Comparison of ENCODE assay signal across 18 cellular contexts in the genomic region with DNA sequence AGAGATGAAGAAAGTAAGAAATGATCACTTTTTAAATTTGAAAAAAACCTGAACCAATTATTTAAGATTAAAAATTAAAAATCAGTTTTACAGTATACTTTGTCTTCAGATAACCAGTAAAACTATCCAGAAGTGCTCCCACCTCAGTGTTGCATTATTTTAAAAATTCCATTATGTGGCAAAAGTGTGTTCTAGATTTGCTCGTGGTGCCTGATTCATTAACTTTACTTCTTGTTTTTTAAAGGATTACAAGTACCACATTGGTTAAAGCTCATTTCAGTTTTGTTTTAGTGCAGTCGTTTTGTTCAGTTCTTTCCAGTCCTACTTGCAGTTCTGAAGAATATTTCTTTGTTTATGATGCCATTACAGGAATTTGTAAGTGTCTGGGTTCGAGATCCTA.
"Had no signal": no experiment of that assay in that cellular context is flagged by ENCODE, and none has a peak within 500 bp of the region (broad histone marks: within the 10 kb centered on the region; RNA-seq: fewer than 3 reads in every experiment).

No MANE protein-coding gene starts in this region.

- H3K27ac ChIP-seq: ascending aorta, breast epithelium, ovary, sigmoid colon, tibial artery had no signal

- H3K9me3 Mint-ChIP-seq: activated naive CD4-positive, alpha-beta T cell treated with anti-CD3 and anti-CD28 coated beads for 36 hours; activated naive CD8-positive, alpha-beta T cell treated with anti-CD3 and anti-CD28 coated beads, Interleukin-2, amount 50 U/mL, for 24 hours; activated T-helper 2 cell treated with anti-CD3 and anti-CD28 coated beads, Interferon-gamma antibody, Interleukin-2, Interleukin-4, amounts not matched to agents 10 μg/mL and 5 μg/mL and 100 μg/mL, durations not matched to agents 14 hours and 24 hours and 36 hours; effector memory CD8-positive, alpha-beta T cell; immature natural killer cell; neural crest cell had no signal

- H3K4me3 Mint-ChIP-seq: activated naive CD4-positive, alpha-beta T cell treated with anti-CD3 and anti-CD28 coated beads for 36 hours; activated naive CD8-positive, alpha-beta T cell treated with anti-CD3 and anti-CD28 coated beads, Interleukin-2, amount 50 U/mL, for 24 hours; effector memory CD8-positive, alpha-beta T cell; immature natural killer cell; neural crest cell had no signal

- H3K27ac Mint-ChIP-seq: activated naive CD4-positive, alpha-beta T cell treated with anti-CD3 and anti-CD28 coated beads for 36 hours; activated naive CD8-positive, alpha-beta T cell treated with anti-CD3 and anti-CD28 coated beads, Interleukin-2, amount 50 U/mL, for 24 hours; activated T-helper 2 cell treated with anti-CD3 and anti-CD28 coated beads, Interferon-gamma antibody, Interleukin-2, Interleukin-4, amounts not matched to agents 10 μg/mL and 5 μg/mL and 100 μg/mL, durations not matched to agents 14 hours and 24 hours and 36 hours; immature natural killer cell had no signal

- ATAC-seq: activated CD4-positive, CD25-positive, alpha-beta regulatory T cell treated with anti-CD3 and anti-CD28 coated beads, Interleukin-2, amount 50 U/mL, for 24 hours; activated naive CD8-positive, alpha-beta T cell treated with anti-CD3 and anti-CD28 coated beads, Interleukin-2, amount 50 U/mL, for 24 hours; effector memory CD8-positive, alpha-beta T cell; heart left ventricle had no signal

- H3K36me3 ChIP-seq: ascending aorta, breast epithelium, ovary, sigmoid colon, tibial artery had no signal

- H3K4me1 ChIP-seq: ascending aorta, breast epithelium, tibial artery had no signal

- H3K9me3 ChIP-seq: ascending aorta, breast epithelium, heart left ventricle, ovary, sigmoid colon, tibial artery had no signal

- H3K27me3 Mint-ChIP-seq: activated naive CD8-positive, alpha-beta T cell treated with anti-CD3 and anti-CD28 coated beads, Interleukin-2, amount 50 U/mL, for 24 hours; effector memory CD8-positive, alpha-beta T cell had no signal

- DNase-seq: activated CD4-positive, alpha-beta T cell treated with anti-CD3 and anti-CD28 coated beads, Interleukin-2, amount 50 U/mL, for 1 hour; activated naive CD4-positive, alpha-beta T cell treated with anti-CD3 and anti-CD28 coated beads for 36 hours; activated naive CD8-positive, alpha-beta T cell treated with anti-CD3 and anti-CD28 coated beads, Interleukin-2, amount 50 U/mL, for 24 hours; cerebellar nuclear complex; dermis blood vessel endothelial cell; effector memory CD8-positive, alpha-beta T cell; heart left ventricle; immature natural killer cell; mesenchymal stem cell; ovary; sigmoid colon; stimulated activated CD4-positive, alpha-beta T cell treated with anti-CD3 and anti-CD28 coated beads, Interleukin-1b, Interleukin-23, amount 100 ng/mL, for 48 hours; tibial artery had no signal

- H3K27me3 ChIP-seq: ascending aorta, breast epithelium, ovary had no signal

- H3K4me3 ChIP-seq: ascending aorta, breast epithelium, ovary, sigmoid colon, tibial artery had no signal
